Comparison of ENCODE assay signal across 9 cellular contexts in genomic region chr1:32106663-32107273, GRCh38. TPM values are rescaled to one million over a fixed set of nuclear protein-coding genes. Genes with fewer than 3 reads are reported as not detected.
DNase-seq lines count a peak whose midpoint lies in the region; FAIRE-seq and TF ChIP-seq lines count a peak whose summit lies in the region.
"Had no signal": no experiment of that assay in that cellular context is flagged by ENCODE, and none has a peak within 500 bp of the region (broad histone marks: within the 10 kb centered on the region; RNA-seq: fewer than 3 reads in every experiment).

No MANE protein-coding gene starts in this region.

- peak overlapping the region; percentile 64 for H3K4me3 Mint-ChIP-seq in T-helper 2 cell treated with Interferon-gamma antibody and Interleukin-4, amounts not matched to agents 5 μg/mL and 100 μg/mL, for 36 hours
- peak overlapping the region; percentile 12 for H3K4me3 Mint-ChIP-seq in astrocyte (ENCODE audit: unreplicated experiment)

- no peak overlapping the region for H3K18ac ChIP-seq in trophoblast cell (ENCODE audit: low read length)

- intact Hi-C loops in adrenal gland (cut with DNase I), result no loop called here

- H3K4me1 ChIP-seq in astrocyte (ENCODE audit: insufficient read depth, low read length) (peaks cover 6% of the 10 kb centered on the region), trophoblast cell (ENCODE audit: control insufficient read depth in 1 of 2, insufficient read depth in 2 of 2, low read length in 2 of 2) (peaks cover 2 to 4% of the 10 kb centered on the region in 2 experiments), adrenal gland (replicated peaks in 1 of 2) (peaks cover 18 to 30% of the 10 kb centered on the region in 2 donors)

- WGBS in trophoblast cell (ENCODE audit: extremely low coverage, insufficient coverage, insufficient read length), result no CpG with 5 or more reads among the region's 9 CpGs
- WGBS in adrenal gland, 4 donors, result 72 to 79% (median 76%) methylated on average over 9 of the region's 9 CpGs

- H2AFZ ChIP-seq in astrocyte (ENCODE audit: low read depth, low read length), result no peak overlapping the region
- no peak overlapping the region for H2AFZ ChIP-seq in trophoblast cell (ENCODE audit: insufficient read depth, low read length, poor library complexity)

- H4K12ac ChIP-seq in trophoblast cell (ENCODE audit: low read depth, low read length), result no peak overlapping the region

- peaks cover 5% of the 10 kb centered on the region for H3K79me1 ChIP-seq in trophoblast cell (ENCODE audit: low read length)

- H3K4me3 ChIP-seq in astrocyte (ENCODE audit: insufficient read depth, low read depth, low read length) (no peak overlapping the region), trophoblast cell (ENCODE audit: low read depth, low read length) (no peak overlapping the region), adrenal gland (no peak overlapping the region)

- no peaks in the 10 kb centered on the region for H3K9me3 ChIP-seq in astrocyte (ENCODE audit: insufficient read depth, low read depth, low read length)
- H3K9me3 ChIP-seq in trophoblast cell (ENCODE audit: insufficient read depth, low read depth, low read length), result peaks cover 2% of the 10 kb centered on the region
- H3K9me3 ChIP-seq in adrenal gland (replicated peaks in 1 of 3), result no peaks in the 10 kb centered on the region

- no peak overlapping the region for H3K23ac ChIP-seq in trophoblast cell (ENCODE audit: low read length)

- H3K27me3 ChIP-seq in astrocyte (ENCODE audit: insufficient read depth, low read length), result no peaks in the 10 kb centered on the region
- H3K27me3 ChIP-seq in trophoblast cell (ENCODE audit: insufficient read depth, low read length), result no peaks in the 10 kb centered on the region
- no peaks in the 10 kb centered on the region for H3K27me3 ChIP-seq in adrenal gland

- no peaks in the 10 kb centered on the region for H3K9me3 Mint-ChIP-seq in T-helper 2 cell treated with Interferon-gamma antibody and Interleukin-4, amounts not matched to agents 5 μg/mL and 100 μg/mL, for 36 hours
- no peaks in the 10 kb centered on the region for H3K9me3 Mint-ChIP-seq in astrocyte (ENCODE audit: unreplicated experiment)

- peaks cover 24% of the 10 kb centered on the region for H3K4me1 Mint-ChIP-seq in T-helper 2 cell treated with Interferon-gamma antibody and Interleukin-4, amounts not matched to agents 5 μg/mL and 100 μg/mL, for 36 hours (ENCODE audit: low read depth)
- H3K4me1 Mint-ChIP-seq in astrocyte (ENCODE audit: low read depth, unreplicated experiment), result peaks cover 7% of the 10 kb centered on the region

- no peak for FAIRE-seq in astrocyte (lab: Jason Lieb, UNC)

- H3K27ac ChIP-seq in astrocyte (ENCODE audit: low read depth, low read length) (no peak overlapping the region), trophoblast cell (ENCODE audit: low read depth, low read length) (no peak overlapping the region), adrenal gland (no peak overlapping the region)

- peaks cover 41% of the 10 kb centered on the region for H3K79me2 ChIP-seq in astrocyte (ENCODE audit: insufficient read depth, low read length)
- H3K79me2 ChIP-seq in trophoblast cell (ENCODE audit: control insufficient read depth, insufficient read depth, low read length, poor library complexity), result peaks cover 7% of the 10 kb centered on the region

- H4K8ac ChIP-seq in trophoblast cell (ENCODE audit: low read depth, low read length), result peak overlapping the region; percentile 83

- no peak overlapping the region for H3K9ac ChIP-seq in astrocyte (ENCODE audit: low read length)
- no peak overlapping the region for H3K9ac ChIP-seq in trophoblast cell (ENCODE audit: low read length)

- H2BK120ac ChIP-seq in trophoblast cell (ENCODE audit: insufficient read depth, low read length, poor library complexity), result no peak overlapping the region

- no peak overlapping the region for H3K4ac ChIP-seq in trophoblast cell (ENCODE audit: low read depth, low read length)

- no peak overlapping the region for H4K91ac ChIP-seq in trophoblast cell (ENCODE audit: low read depth, low read length)

- H2AK5ac ChIP-seq in trophoblast cell (ENCODE audit: low read length), result no peak overlapping the region

- no peak overlapping the region for H3K14ac ChIP-seq in trophoblast cell (ENCODE audit: low read length)

- H3K27me3 Mint-ChIP-seq in T-helper 2 cell treated with Interferon-gamma antibody and Interleukin-4, amounts not matched to agents 5 μg/mL and 100 μg/mL, for 36 hours (ENCODE audit: low read depth), result no peaks in the 10 kb centered on the region
- H3K27me3 Mint-ChIP-seq in astrocyte (ENCODE audit: low read depth, unreplicated experiment), result no peaks in the 10 kb centered on the region

- peaks cover 38% of the 10 kb centered on the region for H4K20me1 ChIP-seq in astrocyte (ENCODE audit: insufficient read depth, low read length)

- H3K36me3 ChIP-seq in astrocyte (ENCODE audit: insufficient read depth, low read length) (no peaks in the 10 kb centered on the region), trophoblast cell (ENCODE audit: control insufficient read depth in 1 of 2, insufficient read depth in 2 of 2, low read length in 2 of 2) (peaks cover 3 to 7% of the 10 kb centered on the region in 2 experiments), adrenal gland (replicated peaks in 1 of 2) (peaks cover 0 to 6% of the 10 kb centered on the region in 2 donors)

- no peak overlapping the region for H2BK5ac ChIP-seq in trophoblast cell (ENCODE audit: low read depth, low read length, poor library complexity)

- H3K36me3 Mint-ChIP-seq in T-helper 2 cell treated with Interferon-gamma antibody and Interleukin-4, amounts not matched to agents 5 μg/mL and 100 μg/mL, for 36 hours (ENCODE audit: low read depth), result peaks cover 12% of the 10 kb centered on the region
- peaks cover 11% of the 10 kb centered on the region for H3K36me3 Mint-ChIP-seq in astrocyte (ENCODE audit: low read depth, unreplicated experiment)

- no peak for TF ChIP-seq POLR2A in adrenal gland (IDR thresholded peaks at IDR 0.05)

- DNase-seq in T-helper 2 cell treated with Interferon-gamma antibody and Interleukin-4, amounts not matched to agents 5 μg/mL and 100 μg/mL, for 36 hours (ENCODE audit: low spot score), result no peak
- DNase-seq in T-helper 2 cell (no peak), NOMO-1 (lab: John Stamatoyannopoulos, UW; ENCODE audit: unreplicated experiment in 2 of 2) (peak; percentile 13 to 41), astrocyte (ENCODE audit: low read depth) (no peak), trophoblast cell (peak in 1 of 2 donors; percentile 21), adrenal gland (no peak), kidney glomerular epithelial cell (lab: John Stamatoyannopoulos, UW) (no peak)
- no peak for DNase-seq in activated effector memory CD4-positive, alpha-beta T cell treated with Interleukin-2 at 50 U/mL for 16 hours
- DNase-seq: activated gamma-delta T cell had no signal

- H3K4me2 ChIP-seq in astrocyte (ENCODE audit: low read length), result no peak overlapping the region
- H3K4me2 ChIP-seq in trophoblast cell (ENCODE audit: low read length), result no peak overlapping the region

- H2BK12ac ChIP-seq in trophoblast cell (ENCODE audit: low read length), result no peak overlapping the region

- TF ChIP-seq CTCF in astrocyte (IDR thresholded peaks at IDR 0.05; ENCODE audit: insufficient read depth, low read depth, low read length) (no peak), adrenal gland (IDR thresholded peaks at IDR 0.05) (no peak)

- H3K27ac Mint-ChIP-seq in T-helper 2 cell treated with Interferon-gamma antibody and Interleukin-4, amounts not matched to agents 5 μg/mL and 100 μg/mL, for 36 hours, result peak overlapping the region; percentile 65
- H3K27ac Mint-ChIP-seq in astrocyte (ENCODE audit: unreplicated experiment), result peak overlapping the region; percentile 2

RNA-seq across cellular contexts. Expression of gene KPNA6, which starts 1.1 kb away (rescaled TPM):
- total RNA-seq in astrocyte, result 113 and 122 TPM in 2 replicates
- polyA plus RNA-seq in trophoblast cell (2013), result 32.5 and 34.1 TPM in 2 replicates
- total RNA-seq in adrenal gland, result 10 to 100 TPM; 44.0 to 86.6 (median 73.0) TPM
- polyA plus RNA-seq in adrenal gland, result 10 to 100 TPM in 1 of 3 donors, 1 to 10 TPM in 2; 9.3 to 31.2 (median 9.5) TPM

RNA-seq across cellular contexts. Expression of gene TMEM39B, which starts 34.0 kb away (rescaled TPM):
- total RNA-seq in astrocyte, result 11.8 and 13.3 TPM in 2 replicates
- polyA plus RNA-seq in trophoblast cell (2013), result 10.1 and 11.0 TPM in 2 replicates
- total RNA-seq in adrenal gland, result 10 to 100 TPM in 4 of 8 donors, 1 to 10 TPM in 4; 4.4 to 17.4 (median 11.8) TPM
- polyA plus RNA-seq in adrenal gland, result 10 to 100 TPM in 2 of 3 donors, 1 to 10 TPM in 1; 9.2 to 15.1 (median 14.2) TPM

Comparison
In these comparisons a context has a peak if more than half of its experiments do, and no peak if none do; other contexts are left out.
1. DNase-seq: peak in NOMO-1 (2 of 2); none in T-helper 2 cell treated with Interferon-gamma antibody and Interleukin-4, amounts not matched to agents 5 μg/mL and 100 μg/mL, for 36 hours (single experiment), T-helper 2 cell (0 of 5), astrocyte (single experiment), activated effector memory CD4-positive, alpha-beta T cell treated with Interleukin-2 at 50 U/mL for 16 hours (single experiment), adrenal gland (0 of 7) and kidney glomerular epithelial cell (single experiment).